ENCODE assay signal across 8 cellular contexts in genomic region chr1:28248273-28249012, GRCh38.
DNase-seq lines count a peak whose midpoint lies in the region; ATAC-seq and TF ChIP-seq lines count a peak whose summit lies in the region.

No MANE protein-coding gene starts in this region.

- no peak for ATAC-seq in HG02973 (IDR thresholded peaks at IDR 0.05; ENCODE audit: unreplicated experiment)

- no peaks in the 10 kb centered on the region for H4K20me1 ChIP-seq in OCI-LY3 (ENCODE audit: insufficient read depth, low read length)

- DNase-seq in DMS79 (lab: John Stamatoyannopoulos, UW) (peak; percentile 59), HuH-7 (ENCODE audit: low spot score) (peak; percentile 43), activated T-cell treated with anti-CD3 and anti-CD28 coated beads for 4 hours (peak; percentile 73), erythroblast (lab: John Stamatoyannopoulos, UW) (peak; percentile 87 to 92)
- peak; percentile 68 for DNase-seq in stimulated activated CD8-positive, alpha-beta memory T cell treated with anti-CD3 and anti-CD28 coated beads, Interleukin-4, amount 100 ng/mL, for 24 hours (ENCODE audit: low read depth)

- peak overlapping the region; percentile 54 for H3K9ac ChIP-seq in OCI-LY3 (ENCODE audit: low read length)
- peak overlapping the region; percentile 16 for H3K9ac ChIP-seq in mucosa of stomach (ENCODE audit: low read length)

- peak; percentile 79 for TF ChIP-seq CTCF in OCI-LY3 (IDR thresholded peaks at IDR 0.05; ENCODE audit: low read depth, low read length)

- TF ChIP-seq POLR2A in erythroblast (IDR thresholded peaks at IDR 0.05; ENCODE audit: low read length): peak; percentile 39

- no peaks in the 10 kb centered on the region for H3K79me2 ChIP-seq in OCI-LY3 (ENCODE audit: low read length)

- H3K27ac ChIP-seq in OCI-LY3 (ENCODE audit: low read length): peak overlapping the region; percentile 30; the same call in 1 of the 2 replicates

- H3K36me3 ChIP-seq in OCI-LY3 (replicated peaks; ENCODE audit: low read depth, low read length): no peaks in the 10 kb centered on the region
- no peaks in the 10 kb centered on the region for H3K36me3 ChIP-seq in mucosa of stomach (ENCODE audit: control insufficient read depth, insufficient read depth, low read length)

- H3K4me1 ChIP-seq in OCI-LY3 (ENCODE audit: low read length): peaks cover 41% of the 10 kb centered on the region
- H3K4me1 ChIP-seq in mucosa of stomach (ENCODE audit: control insufficient read depth, insufficient read depth, low read length): peaks cover 45% of the 10 kb centered on the region

- H3K4me3 ChIP-seq in OCI-LY3 (ENCODE audit: low read length) (peak overlapping the region; percentile 77), mucosa of stomach (ENCODE audit: low read length) (no peak overlapping the region)

- peak overlapping the region; percentile 64 for H2AFZ ChIP-seq in OCI-LY3 (ENCODE audit: low read depth, low read length)

- H3K27me3 ChIP-seq in OCI-LY3 (ENCODE audit: low read depth, low read length) (no peaks in the 10 kb centered on the region), mucosa of stomach (ENCODE audit: control insufficient read depth, insufficient read depth, low read length) (no peaks in the 10 kb centered on the region)

- H3K4me2 ChIP-seq in OCI-LY3 (ENCODE audit: low read length): peak overlapping the region; percentile 92

- no peaks in the 10 kb centered on the region for H3K9me3 ChIP-seq in OCI-LY3 (ENCODE audit: insufficient read depth, low read length)
- H3K9me3 ChIP-seq in mucosa of stomach (ENCODE audit: control insufficient read depth, low read length): no peaks in the 10 kb centered on the region
